20 cellular contexts compared by ENCODE assay signal in the genomic region with DNA sequence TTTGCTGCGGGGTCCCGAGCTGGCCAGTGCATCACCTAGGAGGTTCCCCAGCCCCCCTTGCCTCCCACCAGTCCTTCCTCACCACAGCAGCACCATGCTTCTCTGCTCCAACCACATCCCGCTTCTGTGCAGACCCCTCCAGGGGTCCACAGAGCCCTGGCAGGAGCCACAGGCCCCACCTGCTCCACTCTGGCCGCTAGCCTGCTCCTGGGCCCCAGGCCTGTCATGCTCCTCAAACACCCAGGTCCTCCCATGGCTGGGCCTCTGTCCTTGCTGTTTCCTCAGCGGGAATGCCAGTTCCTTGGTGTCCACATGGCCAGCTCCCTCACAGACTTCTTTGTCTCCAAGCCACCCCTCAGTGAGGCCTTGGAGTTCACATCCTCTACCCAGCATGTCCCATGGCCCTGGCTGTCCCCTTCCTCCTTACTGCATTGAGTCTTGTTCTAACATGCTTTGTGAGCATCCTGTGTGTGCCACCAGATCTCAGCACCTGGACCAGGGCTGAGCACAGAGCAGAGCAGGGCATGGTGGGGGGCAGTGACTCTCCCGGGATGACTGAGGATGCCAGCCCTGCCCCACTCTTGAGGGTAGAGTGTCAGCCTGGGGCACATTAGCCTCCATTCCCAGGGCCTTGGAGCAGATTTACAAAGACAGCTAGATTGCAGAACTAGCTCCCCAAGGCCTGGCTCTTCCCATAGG.
"Had no signal": no experiment of that assay in that cellular context is flagged by ENCODE, and none has a peak within 500 bp of the region (broad histone marks: within the 10 kb centered on the region; RNA-seq: fewer than 3 reads in every experiment).

No MANE protein-coding gene starts in this region.

- H3K36me3 ChIP-seq: ascending aorta, esophagus muscularis mucosa, gastrocnemius medialis, stomach, suprapubic skin, transverse colon had no signal

- H3K27ac Mint-ChIP-seq: activated B cell treated with CpG ODN at 0.5 μM for 24 hours; activated CD8-positive, alpha-beta memory T cell treated with anti-CD3 and anti-CD28 coated beads, Interleukin-2, amount 10 ng/mL, durations not matched to agents 7 days and 5 days; activated CD8-positive, alpha-beta T cell treated with anti-CD3 and anti-CD28 coated beads for 36 hours; activated T-helper 17 cell treated with anti-CD3 and anti-CD28 coated beads, Interleukin-2, amount 50 U/mL, for 72 hours; effector memory CD8-positive, alpha-beta T cell; naive thymus-derived CD8-positive, alpha-beta T cell; progenitor cell of endocrine pancreas; T-cell had no signal

- H3K9me3 ChIP-seq: ascending aorta, esophagus muscularis mucosa, gastrocnemius medialis, suprapubic skin, transverse colon had no signal

- H3K27me3 ChIP-seq: ascending aorta, esophagus muscularis mucosa, gastrocnemius medialis, stomach, suprapubic skin, transverse colon had no signal

- H3K4me1 Mint-ChIP-seq: activated T-helper 17 cell treated with anti-CD3 and anti-CD28 coated beads, Interleukin-2, amount 50 U/mL, for 72 hours; T-cell had no signal

- H3K9me3 Mint-ChIP-seq: activated CD8-positive, alpha-beta T cell treated with anti-CD3 and anti-CD28 coated beads for 36 hours; activated naive CD4-positive, alpha-beta T cell treated with anti-CD3 and anti-CD28 coated beads, Interleukin-2, amount 50 U/mL, for 72 hours; activated T-helper 17 cell treated with anti-CD3 and anti-CD28 coated beads, Interleukin-2, amount 50 U/mL, for 72 hours; effector memory CD8-positive, alpha-beta T cell; T-cell had no signal

- DNase-seq: activated B cell treated with CpG ODN at 0.5 μM for 24 hours; activated CD4-positive, alpha-beta T cell treated with anti-CD3 and anti-CD28 coated beads for 4 hours; activated CD8-positive, alpha-beta memory T cell treated with anti-CD3 and anti-CD28 coated beads, Interleukin-2, amount 10 ng/mL, durations not matched to agents 7 days and 5 days; activated CD8-positive, alpha-beta T cell treated with anti-CD3 and anti-CD28 coated beads for 36 hours; central memory CD4-positive, alpha-beta T cell; effector memory CD8-positive, alpha-beta T cell; gastrocnemius medialis; hypothalamus; left colon; naive thymus-derived CD8-positive, alpha-beta T cell; stimulated activated CD4-positive, alpha-beta T cell treated with anti-CD3 and anti-CD28 coated beads, Interleukin-4, amount 100 ng/mL, for 24 hours; stomach; T-cell; transverse colon had no signal

- H3K4me3 ChIP-seq: ascending aorta, esophagus muscularis mucosa, gastrocnemius medialis, stomach, suprapubic skin, transverse colon had no signal

- H3K4me1 ChIP-seq: ascending aorta, esophagus muscularis mucosa, gastrocnemius medialis, stomach, suprapubic skin, transverse colon had no signal

- ATAC-seq: activated CD8-positive, alpha-beta memory T cell treated with anti-CD3 and anti-CD28 coated beads, Interleukin-2, amount 10 ng/mL, durations not matched to agents 7 days and 5 days; effector memory CD8-positive, alpha-beta T cell; gastrocnemius medialis; left colon; naive thymus-derived CD8-positive, alpha-beta T cell; T-cell had no signal

- H3K4me3 Mint-ChIP-seq: activated B cell treated with CpG ODN at 0.5 μM for 24 hours; activated CD8-positive, alpha-beta memory T cell treated with anti-CD3 and anti-CD28 coated beads, Interleukin-2, amount 10 ng/mL, durations not matched to agents 7 days and 5 days; activated CD8-positive, alpha-beta T cell treated with anti-CD3 and anti-CD28 coated beads for 36 hours; activated T-helper 17 cell treated with anti-CD3 and anti-CD28 coated beads, Interleukin-2, amount 50 U/mL, for 72 hours; effector memory CD8-positive, alpha-beta T cell; naive thymus-derived CD8-positive, alpha-beta T cell; T-cell had no signal

- H3K36me3 Mint-ChIP-seq: activated CD8-positive, alpha-beta memory T cell treated with anti-CD3 and anti-CD28 coated beads, Interleukin-2, amount 10 ng/mL, durations not matched to agents 7 days and 5 days; activated naive CD4-positive, alpha-beta T cell treated with anti-CD3 and anti-CD28 coated beads, Interleukin-2, amount 50 U/mL, for 72 hours; naive thymus-derived CD8-positive, alpha-beta T cell; T-cell had no signal

- H3K27ac ChIP-seq: ascending aorta, esophagus muscularis mucosa, gastrocnemius medialis, stomach, suprapubic skin, transverse colon had no signal
